In the genomic region with DNA sequence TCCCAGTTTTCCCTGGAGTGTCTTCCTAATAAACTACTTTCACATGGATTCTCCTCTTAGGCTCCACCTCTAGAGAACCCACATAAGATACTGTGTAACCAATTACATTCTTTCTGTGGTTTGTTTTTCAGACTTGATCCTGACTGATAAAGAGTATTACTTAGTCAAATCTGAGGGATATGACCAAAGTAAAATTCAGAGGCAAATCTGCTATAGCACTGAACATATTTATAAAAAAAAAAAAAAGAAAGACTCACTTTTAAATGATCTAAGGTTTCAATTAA, we compare ENCODE assay signal across 2 cellular contexts.
TF ChIP-seq lines count a peak whose summit lies in the region.

No MANE protein-coding gene starts in this region.

TF ChIP-seq in IMR-90, 13 proteins besides CTCF, POLR2A, EP300 and RAD21:
- TF ChIP-seq RFX5 (IDR thresholded peaks at IDR 0.05; ENCODE audit: low read depth, low read length) (no peak), RCOR1 (IDR thresholded peaks at IDR 0.05; ENCODE audit: insufficient replicate concordance, low read length) (no peak), ELK1 (IDR thresholded peaks at IDR 0.05; ENCODE audit: borderline replicate concordance, low read depth, low read length) (no peak), MXI1 (IDR thresholded peaks at IDR 0.05; ENCODE audit: borderline replicate concordance, low read depth, low read length) (no peak), CEBPB (IDR thresholded peaks at IDR 0.05; ENCODE audit: low read depth, low read length) (no peak), FOS (IDR thresholded peaks at IDR 0.05; ENCODE audit: low read depth, low read length) (no peak), MAZ (IDR thresholded peaks at IDR 0.05; ENCODE audit: borderline replicate concordance, low read depth, low read length) (no peak), BHLHE40 (IDR thresholded peaks at IDR 0.05; ENCODE audit: low read depth, low read length) (no peak), NFE2L2 (IDR thresholded peaks at IDR 0.05; ENCODE audit: low read depth, low read length) (no peak), USF2 (IDR thresholded peaks at IDR 0.05; ENCODE audit: low read depth, low read length) (no peak), CHD1 (IDR thresholded peaks at IDR 0.05; ENCODE audit: low read depth, low read length) (no peak)

TF ChIP-seq in K562, 482 proteins besides CTCF, POLR2A, EP300 and RAD21:
- TF ChIP-seq CBFA2T3 (IDR thresholded peaks at IDR 0.05), result no peak
